ENCODE assay signal across 26 cellular contexts in the genomic region with DNA sequence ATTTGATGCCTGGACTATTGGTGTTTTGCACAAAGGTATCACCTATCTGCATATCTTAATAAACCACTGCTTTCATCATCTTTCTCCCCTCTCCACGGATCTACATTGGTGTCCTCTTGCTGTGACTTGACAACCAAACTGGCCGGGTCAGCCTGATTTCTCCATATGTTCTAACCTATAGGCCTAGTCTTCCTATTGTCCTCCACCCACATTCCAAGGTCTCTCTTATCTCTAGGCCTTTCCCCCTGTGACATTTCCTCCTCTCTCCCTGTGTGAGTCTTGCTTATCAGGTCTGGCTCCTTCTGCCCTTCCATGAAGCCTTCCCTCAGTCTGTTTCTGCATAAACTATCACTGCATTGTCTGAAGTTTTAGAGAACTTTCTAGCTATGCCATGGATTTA. TPM values are rescaled to one million over a fixed set of nuclear protein-coding genes. Genes with fewer than 3 reads are reported as not detected.
DNase-seq lines count a peak whose midpoint lies in the region; ATAC-seq, FAIRE-seq and TF ChIP-seq lines count a peak whose summit lies in the region.
"Had no signal": no experiment of that assay in that cellular context is flagged by ENCODE, and none has a peak within 500 bp of the region (broad histone marks: within the 10 kb centered on the region; RNA-seq: fewer than 3 reads in every experiment).

No MANE protein-coding gene starts in this region.

- CTCF ChIA-PET in Panc1 (lab: Charles Lee): interaction anchor here (0.5 kb wide), 1 partner anchor 217 kb away, joined by 4 read pairs; no protein-coding TSS in a partner anchor

- H3K9me3 ChIP-seq in Panc1 (ENCODE audit: control insufficient read depth, insufficient read depth, low read depth, low read length): no peaks in the 10 kb centered on the region
- H3K9me3 ChIP-seq in small intestine (ENCODE audit: control insufficient read depth, low read depth): no peaks in the 10 kb centered on the region
- H3K9me3 ChIP-seq: BLaER1 had no signal

- POLR2A ChIA-PET in Panc1 (lab: Charles Lee): no interaction called here

- no peak for DNase-seq in activated T-cell treated with anti-CD3 and anti-CD28 coated beads, Interleukin-2, amount 50 U/mL, for 72 hours
- no peak for DNase-seq in activated T-cell treated with anti-CD3 and anti-CD28 coated beads for 4 hours
- DNase-seq in Panc1 (ENCODE audit: low read depth, low spot score): no peak
- no peak for DNase-seq in memory B cell (ENCODE audit: low spot score in 2 of 2)
- DNase-seq in small intestine: peak; percentile 6
- DNase-seq: ACHN; CD4-positive, alpha-beta T cell; COR-L47; DND-41; HCEC 1CT; KG1; NCI-H1105 treated with DMSO at 0.1 percent for 48 hours; NCI-H2029 treated with DMSO at 0.1 percent for 48 hours; NCI-H2171 treated with DMSO at 0.1 percent for 48 hours; NCI-H446; NCI-H526 treated with DMSO at 0.1 percent for 48 hours; OCI-M1; Right ventricle myocardium superior had no signal

- BruUV-seq in Panc1 (replicated peaks; lab: Mats Ljungman, UMichigan): no TSS peak

- no peaks in the 10 kb centered on the region for H3K4me1 Mint-ChIP-seq in activated T-cell treated with anti-CD3 and anti-CD28 coated beads, Interleukin-2, amount 50 U/mL, for 72 hours (ENCODE audit: low read depth)
- peaks cover 39% of the 10 kb centered on the region for H3K4me1 Mint-ChIP-seq in memory B cell

- H3K4me3 ChIP-seq in Panc1 (ENCODE audit: low read depth in 2 of 2, low read length in 2 of 2) (no peak overlapping the region), small intestine (ENCODE audit: low read depth in 1 of 2, low read length in 2 of 2) (no peak overlapping the region)
- H3K4me3 ChIP-seq: BLaER1, GM23338 had no signal

- intact Hi-C loops in Panc1 (cut with micrococcal nuclease; ENCODE audit: unreplicated experiment): no loop called here

- no peak for ATAC-seq in activated T-cell treated with anti-CD3 and anti-CD28 coated beads, Interleukin-2, amount 50 U/mL, for 72 hours (replicated peaks in 1 of 2)
- ATAC-seq in Panc1 (peak; percentile 60), memory B cell (ENCODE audit: low read depth) (no peak), GM19463 (IDR thresholded peaks at IDR 0.05; ENCODE audit: unreplicated experiment) (no peak), HG02798 (IDR thresholded peaks at IDR 0.05; ENCODE audit: poor library complexity, unreplicated experiment) (no peak), esophagus mucosa (no peak)
- ATAC-seq: GM23338 had no signal

- H3K4me3 Mint-ChIP-seq in activated T-cell treated with anti-CD3 and anti-CD28 coated beads, Interleukin-2, amount 50 U/mL, for 72 hours: no peak overlapping the region
- no peak overlapping the region for H3K4me3 Mint-ChIP-seq in memory B cell
- H3K4me3 Mint-ChIP-seq: CD4-positive, alpha-beta T cell; GM23338 had no signal

- peak overlapping the region; percentile 14 for H3K27ac Mint-ChIP-seq in activated T-cell treated with anti-CD3 and anti-CD28 coated beads, Interleukin-2, amount 50 U/mL, for 72 hours
- peak overlapping the region; percentile 19 for H3K27ac Mint-ChIP-seq in memory B cell
- H3K27ac Mint-ChIP-seq: CD4-positive, alpha-beta T cell; GM23338 had no signal

- H3K27me3 ChIP-seq in Panc1 (ENCODE audit: control insufficient read depth, insufficient read depth, low read length) (no peaks in the 10 kb centered on the region), small intestine (ENCODE audit: control insufficient read depth in 2 of 2, insufficient read depth in 2 of 2, low read length in 2 of 2) (no peaks in the 10 kb centered on the region)
- H3K27me3 ChIP-seq: BLaER1 had no signal

- H3K27ac ChIP-seq in Panc1 (ENCODE audit: low read length): peak overlapping the region; percentile 58
- H3K27ac ChIP-seq in small intestine (ENCODE audit: low read depth in 1 of 2, low read length in 1 of 2): no peak overlapping the region
- H3K27ac ChIP-seq: 22Rv1, BLaER1, HL-60 had no signal

- H3K4me1 ChIP-seq in Panc1 (ENCODE audit: control insufficient read depth, insufficient read depth, low read length) (peaks cover 26% of the 10 kb centered on the region), small intestine (ENCODE audit: control insufficient read depth in 2 of 2, insufficient read depth in 1 of 2, low read depth in 1 of 2, low read length in 1 of 2) (no peaks in the 10 kb centered on the region)
- H3K4me1 ChIP-seq: BLaER1 had no signal

- TF ChIP-seq CTCF in Panc1 (IDR thresholded peaks at IDR 0.05): no peak

- H3K36me3 ChIP-seq in Panc1 (ENCODE audit: control insufficient read depth, insufficient read depth, low read length) (no peaks in the 10 kb centered on the region), small intestine (ENCODE audit: control insufficient read depth in 2 of 2, insufficient read depth in 2 of 2, low read length in 2 of 2) (no peaks in the 10 kb centered on the region)
- H3K36me3 ChIP-seq: BLaER1 had no signal

- FAIRE-seq in small intestine (lab: Jason Lieb, UNC): no peak
- FAIRE-seq: GM12891 had no signal

- H3K9me3 Mint-ChIP-seq in activated T-cell treated with anti-CD3 and anti-CD28 coated beads, Interleukin-2, amount 50 U/mL, for 72 hours: peaks cover 4 to 6% of the 10 kb centered on the region in 2 donors
- peaks cover 7% of the 10 kb centered on the region for H3K9me3 Mint-ChIP-seq in memory B cell
- H3K9me3 Mint-ChIP-seq: CD4-positive, alpha-beta T cell had no signal

- 45 to 69% (median 58%) methylated on average over 2 of the region's 2 CpGs for WGBS in small intestine, 3 donors

- in situ Hi-C loops in Panc1 (cut with HindIII; ENCODE audit: low pct_unique_long_range_greater_than_20kb, low sequenced_read_pairs): no loop called here

- H3K36me3 Mint-ChIP-seq in activated T-cell treated with anti-CD3 and anti-CD28 coated beads, Interleukin-2, amount 50 U/mL, for 72 hours (ENCODE audit: insufficient read depth in 2 of 2): peaks cover 0 to 3% of the 10 kb centered on the region in 2 donors
- H3K36me3 Mint-ChIP-seq in memory B cell: peaks cover 38% of the 10 kb centered on the region

- H3K27me3 Mint-ChIP-seq in activated T-cell treated with anti-CD3 and anti-CD28 coated beads, Interleukin-2, amount 50 U/mL, for 72 hours (ENCODE audit: low read depth): no peaks in the 10 kb centered on the region
- H3K27me3 Mint-ChIP-seq in memory B cell: no peaks in the 10 kb centered on the region
- H3K27me3 Mint-ChIP-seq: CD4-positive, alpha-beta T cell had no signal

RNA-seq across cellular contexts. Expression of a gene that starts 33.7 kb away (rescaled TPM):
- total RNA-seq in activated T-cell treated with anti-CD3 and anti-CD28 coated beads, Interleukin-2, amount 50 U/mL, for 72 hours: not detected
- total RNA-seq in Panc1 (2021; ENCODE audit: unreplicated experiment) (17.4 TPM), esophagus mucosa (6.1 TPM)
- polyA plus RNA-seq in Panc1 (2012; ENCODE audit: insufficient read length): 10.7 TPM
- 1 to 10 TPM; 1.1 to 4.0 (median 3.8) TPM for polyA plus RNA-seq in small intestine
